26 cellular contexts compared by ENCODE assay signal in genomic region chr2:226050822-226051221, GRCh38.
"Had no signal": no experiment of that assay in that cellular context is flagged by ENCODE, and none has a peak within 500 bp of the region (broad histone marks: within the 10 kb centered on the region; RNA-seq: fewer than 3 reads in every experiment).

No MANE protein-coding gene starts in this region.

- H3K9me3 ChIP-seq: sigmoid colon, vagina had no signal

- H3K4me1 ChIP-seq: vagina had no signal

- H3K4me3 Mint-ChIP-seq: activated B cell treated with CpG ODN at 0.5 μM for 24 hours; activated CD4-positive, alpha-beta T cell treated with anti-CD3 and anti-CD28 coated beads for 36 hours; activated naive CD4-positive, alpha-beta T cell treated with anti-CD3 and anti-CD28 coated beads for 36 hours; activated naive CD8-positive, alpha-beta T cell treated with anti-CD3 and anti-CD28 coated beads, Interleukin-2, amount 10 ng/mL, durations not matched to agents 7 days and 5 days; brain; naive thymus-derived CD4-positive, alpha-beta T cell; neural progenitor cell; stimulated activated memory B cell treated with anti-CD40 and anti-IgM and Interleukin-4, amounts not matched to agents 10 μg/mL and 1 μg/mL and 100 μg/mL, for 72 hours had no signal

- H3K9me3 Mint-ChIP-seq: activated B cell treated with CpG ODN at 0.5 μM for 24 hours; activated naive CD4-positive, alpha-beta T cell treated with anti-CD3 and anti-CD28 coated beads for 36 hours; activated naive CD8-positive, alpha-beta T cell treated with anti-CD3 and anti-CD28 coated beads, Interleukin-2, amount 10 ng/mL, durations not matched to agents 7 days and 5 days; brain; stimulated activated memory B cell treated with anti-CD40 and anti-IgM and Interleukin-4, amounts not matched to agents 10 μg/mL and 1 μg/mL and 100 μg/mL, for 72 hours had no signal

- H3K27ac Mint-ChIP-seq: activated B cell treated with CpG ODN at 0.5 μM for 24 hours; activated CD4-positive, alpha-beta T cell treated with anti-CD3 and anti-CD28 coated beads for 36 hours; activated naive CD4-positive, alpha-beta T cell treated with anti-CD3 and anti-CD28 coated beads for 36 hours; activated naive CD8-positive, alpha-beta T cell treated with anti-CD3 and anti-CD28 coated beads, Interleukin-2, amount 10 ng/mL, durations not matched to agents 7 days and 5 days; brain; naive thymus-derived CD4-positive, alpha-beta T cell; neural progenitor cell; stimulated activated memory B cell treated with anti-CD40 and anti-IgM and Interleukin-4, amounts not matched to agents 10 μg/mL and 1 μg/mL and 100 μg/mL, for 72 hours had no signal

- H2AFZ ChIP-seq: neural progenitor cell had no signal

- H3K4me1 Mint-ChIP-seq: activated B cell treated with CpG ODN at 0.5 μM for 24 hours; activated CD4-positive, alpha-beta T cell treated with anti-CD3 and anti-CD28 coated beads for 36 hours; activated naive CD8-positive, alpha-beta T cell treated with anti-CD3 and anti-CD28 coated beads, Interleukin-2, amount 10 ng/mL, durations not matched to agents 7 days and 5 days; stimulated activated memory B cell treated with anti-CD40 and anti-IgM and Interleukin-4, amounts not matched to agents 10 μg/mL and 1 μg/mL and 100 μg/mL, for 72 hours had no signal

- H3K9ac ChIP-seq: neural progenitor cell had no signal

- ATAC-seq: activated CD4-positive, alpha-beta T cell treated with anti-CD3 and anti-CD28 coated beads for 36 hours; left lobe of liver; naive thymus-derived CD4-positive, alpha-beta T cell; stimulated activated memory B cell treated with anti-CD40 and anti-IgM and Interleukin-4, amounts not matched to agents 10 μg/mL and 1 μg/mL and 100 μg/mL, for 72 hours had no signal

- H3K27me3 Mint-ChIP-seq: activated B cell treated with CpG ODN at 0.5 μM for 24 hours; brain; stimulated activated memory B cell treated with anti-CD40 and anti-IgM and Interleukin-4, amounts not matched to agents 10 μg/mL and 1 μg/mL and 100 μg/mL, for 72 hours had no signal

- H3K4me3 ChIP-seq: dorsolateral prefrontal cortex, lung, neural progenitor cell, sigmoid colon, smooth muscle cell, vagina had no signal

- DNase-seq: activated B cell treated with CpG ODN at 0.5 μM for 24 hours; activated CD4-positive, alpha-beta T cell treated with anti-CD3 and anti-CD28 coated beads for 36 hours; activated CD4-positive, alpha-beta T cell treated with anti-CD3 and anti-CD28 coated beads, Interleukin-2, amount 50 U/mL, for 4 hours; activated CD8-positive, alpha-beta memory T cell treated with anti-CD3 and anti-CD28 coated beads for 24 hours; activated effector memory CD4-positive, alpha-beta T cell treated with Interleukin-2 at 50 U/mL for 16 hours; activated naive CD4-positive, alpha-beta T cell treated with anti-CD3 and anti-CD28 coated beads for 36 hours; activated naive CD8-positive, alpha-beta T cell treated with anti-CD3 and anti-CD28 coated beads, Interleukin-2, amount 10 ng/mL, durations not matched to agents 7 days and 5 days; activated T-cell treated with anti-CD3 and anti-CD28 coated beads, Interleukin-2, amount 50 U/mL, for 48 hours; central memory CD4-positive, alpha-beta T cell; dorsolateral prefrontal cortex; foreskin fibroblast; naive thymus-derived CD4-positive, alpha-beta T cell; posterior cingulate gyrus; retina; sigmoid colon; stimulated activated CD4-positive, alpha-beta T cell treated with anti-CD3 and anti-CD28 coated beads, Interleukin-15, amount 100 ng/mL, for 24 hours; T-helper 9 cell; trophoblast cell had no signal

- H3K36me3 Mint-ChIP-seq: activated naive CD8-positive, alpha-beta T cell treated with anti-CD3 and anti-CD28 coated beads, Interleukin-2, amount 10 ng/mL, durations not matched to agents 7 days and 5 days; brain; naive thymus-derived CD4-positive, alpha-beta T cell; stimulated activated memory B cell treated with anti-CD40 and anti-IgM and Interleukin-4, amounts not matched to agents 10 μg/mL and 1 μg/mL and 100 μg/mL, for 72 hours had no signal

- H3K27ac ChIP-seq: dorsolateral prefrontal cortex, neural progenitor cell, sigmoid colon, vagina had no signal

- H3K4me2 ChIP-seq: neural progenitor cell, smooth muscle cell had no signal

- H3K36me3 ChIP-seq: neural progenitor cell, sigmoid colon, vagina had no signal

- H3K27me3 ChIP-seq: dorsolateral prefrontal cortex, neural progenitor cell, sigmoid colon, vagina had no signal

- FAIRE-seq: colon had no signal
